Comparison of ENCODE assay signal across 2 cellular contexts in the genomic region with DNA sequence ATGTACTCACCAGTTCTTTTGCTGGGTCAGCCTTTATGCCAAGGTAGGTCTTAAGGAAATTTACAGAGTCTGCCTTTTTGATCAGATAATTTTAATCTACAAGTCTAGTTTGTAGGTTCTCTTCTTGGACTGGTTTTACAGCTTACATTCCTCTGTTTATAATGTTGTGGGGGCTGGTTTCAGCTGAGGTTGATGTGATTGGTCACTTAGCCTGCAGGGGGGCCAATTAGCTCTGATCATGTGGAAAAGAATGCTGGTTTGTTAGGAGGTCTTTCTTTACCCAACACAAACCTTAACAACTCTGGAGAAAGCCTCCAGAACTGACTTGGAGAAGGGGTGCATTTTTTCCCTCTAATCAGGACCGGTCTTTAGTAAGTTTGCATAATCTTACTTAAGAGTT.
TF ChIP-seq lines count a peak whose summit lies in the region.

TSS of gene KCNJ13 (minus strand) at position 131 of the 400 bp plus-strand sequence. CDS start 5,203 bp downstream, outside the sequence.

TF ChIP-seq in HEK293T, 16 proteins besides CTCF, POLR2A, EP300 and RAD21 (continued from another document):
- TF ChIP-seq, protein P1, sequence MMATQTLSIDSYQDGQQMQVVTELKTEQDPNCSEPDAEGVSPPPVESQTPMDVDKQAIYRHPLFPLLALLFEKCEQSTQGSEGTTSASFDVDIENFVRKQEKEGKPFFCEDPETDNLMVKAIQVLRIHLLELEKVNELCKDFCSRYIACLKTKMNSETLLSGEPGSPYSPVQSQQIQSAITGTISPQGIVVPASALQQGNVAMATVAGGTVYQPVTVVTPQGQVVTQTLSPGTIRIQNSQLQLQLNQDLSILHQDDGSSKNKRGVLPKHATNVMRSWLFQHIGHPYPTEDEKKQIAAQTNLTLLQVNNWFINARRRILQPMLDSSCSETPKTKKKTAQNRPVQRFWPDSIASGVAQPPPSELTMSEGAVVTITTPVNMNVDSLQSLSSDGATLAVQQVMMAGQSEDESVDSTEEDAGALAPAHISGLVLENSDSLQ (IDR thresholded peaks at IDR 0.05) = no peak
- TF ChIP-seq HDGF (IDR thresholded peaks at IDR 0.05; ENCODE audit: borderline replicate concordance) = no peak
- TF ChIP-seq FOXA1 (IDR thresholded peaks at IDR 0.05) = no peak
- TF ChIP-seq LEF1 (IDR thresholded peaks at IDR 0.05; ENCODE audit: borderline replicate concordance) = no peak
- TF ChIP-seq ELF4 (IDR thresholded peaks at IDR 0.05) = no peak

TF ChIP-seq in WTC11, 78 proteins besides CTCF, POLR2A, EP300 and RAD21 (continued from another document):
- TF ChIP-seq MLX (CRISPR knock-in tag; IDR thresholded peaks at IDR 0.05) (no peak), ZNF121 (CRISPR knock-in tag; IDR thresholded peaks at IDR 0.05) (no peak), ERG (CRISPR knock-in tag; IDR thresholded peaks at IDR 0.05) (no peak), PRRX2 (CRISPR knock-in tag; IDR thresholded peaks at IDR 0.05) (no peak), HMGA2 (CRISPR knock-in tag; IDR thresholded peaks at IDR 0.05) (no peak), CREB1 (CRISPR knock-in tag; IDR thresholded peaks at IDR 0.05) (no peak), RELA (CRISPR knock-in tag; IDR thresholded peaks at IDR 0.05; ENCODE audit: borderline replicate concordance) (no peak), TEAD1 (CRISPR knock-in tag; IDR thresholded peaks at IDR 0.05) (no peak)
- TF ChIP-seq, protein P2, sequence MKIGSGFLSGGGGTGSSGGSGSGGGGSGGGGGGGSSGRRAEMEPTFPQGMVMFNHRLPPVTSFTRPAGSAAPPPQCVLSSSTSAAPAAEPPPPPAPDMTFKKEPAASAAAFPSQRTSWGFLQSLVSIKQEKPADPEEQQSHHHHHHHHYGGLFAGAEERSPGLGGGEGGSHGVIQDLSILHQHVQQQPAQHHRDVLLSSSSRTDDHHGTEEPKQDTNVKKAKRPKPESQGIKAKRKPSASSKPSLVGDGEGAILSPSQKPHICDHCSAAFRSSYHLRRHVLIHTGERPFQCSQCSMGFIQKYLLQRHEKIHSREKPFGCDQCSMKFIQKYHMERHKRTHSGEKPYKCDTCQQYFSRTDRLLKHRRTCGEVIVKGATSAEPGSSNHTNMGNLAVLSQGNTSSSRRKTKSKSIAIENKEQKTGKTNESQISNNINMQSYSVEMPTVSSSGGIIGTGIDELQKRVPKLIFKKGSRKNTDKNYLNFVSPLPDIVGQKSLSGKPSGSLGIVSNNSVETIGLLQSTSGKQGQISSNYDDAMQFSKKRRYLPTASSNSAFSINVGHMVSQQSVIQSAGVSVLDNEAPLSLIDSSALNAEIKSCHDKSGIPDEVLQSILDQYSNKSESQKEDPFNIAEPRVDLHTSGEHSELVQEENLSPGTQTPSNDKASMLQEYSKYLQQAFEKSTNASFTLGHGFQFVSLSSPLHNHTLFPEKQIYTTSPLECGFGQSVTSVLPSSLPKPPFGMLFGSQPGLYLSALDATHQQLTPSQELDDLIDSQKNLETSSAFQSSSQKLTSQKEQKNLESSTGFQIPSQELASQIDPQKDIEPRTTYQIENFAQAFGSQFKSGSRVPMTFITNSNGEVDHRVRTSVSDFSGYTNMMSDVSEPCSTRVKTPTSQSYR (CRISPR knock-in tag; IDR thresholded peaks at IDR 0.05) = no peak
- TF ChIP-seq, protein P3, sequence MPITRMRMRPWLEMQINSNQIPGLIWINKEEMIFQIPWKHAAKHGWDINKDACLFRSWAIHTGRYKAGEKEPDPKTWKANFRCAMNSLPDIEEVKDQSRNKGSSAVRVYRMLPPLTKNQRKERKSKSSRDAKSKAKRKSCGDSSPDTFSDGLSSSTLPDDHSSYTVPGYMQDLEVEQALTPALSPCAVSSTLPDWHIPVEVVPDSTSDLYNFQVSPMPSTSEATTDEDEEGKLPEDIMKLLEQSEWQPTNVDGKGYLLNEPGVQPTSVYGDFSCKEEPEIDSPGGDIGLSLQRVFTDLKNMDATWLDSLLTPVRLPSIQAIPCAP (CRISPR knock-in tag; IDR thresholded peaks at IDR 0.05) = no peak
- TF ChIP-seq, protein P4, sequence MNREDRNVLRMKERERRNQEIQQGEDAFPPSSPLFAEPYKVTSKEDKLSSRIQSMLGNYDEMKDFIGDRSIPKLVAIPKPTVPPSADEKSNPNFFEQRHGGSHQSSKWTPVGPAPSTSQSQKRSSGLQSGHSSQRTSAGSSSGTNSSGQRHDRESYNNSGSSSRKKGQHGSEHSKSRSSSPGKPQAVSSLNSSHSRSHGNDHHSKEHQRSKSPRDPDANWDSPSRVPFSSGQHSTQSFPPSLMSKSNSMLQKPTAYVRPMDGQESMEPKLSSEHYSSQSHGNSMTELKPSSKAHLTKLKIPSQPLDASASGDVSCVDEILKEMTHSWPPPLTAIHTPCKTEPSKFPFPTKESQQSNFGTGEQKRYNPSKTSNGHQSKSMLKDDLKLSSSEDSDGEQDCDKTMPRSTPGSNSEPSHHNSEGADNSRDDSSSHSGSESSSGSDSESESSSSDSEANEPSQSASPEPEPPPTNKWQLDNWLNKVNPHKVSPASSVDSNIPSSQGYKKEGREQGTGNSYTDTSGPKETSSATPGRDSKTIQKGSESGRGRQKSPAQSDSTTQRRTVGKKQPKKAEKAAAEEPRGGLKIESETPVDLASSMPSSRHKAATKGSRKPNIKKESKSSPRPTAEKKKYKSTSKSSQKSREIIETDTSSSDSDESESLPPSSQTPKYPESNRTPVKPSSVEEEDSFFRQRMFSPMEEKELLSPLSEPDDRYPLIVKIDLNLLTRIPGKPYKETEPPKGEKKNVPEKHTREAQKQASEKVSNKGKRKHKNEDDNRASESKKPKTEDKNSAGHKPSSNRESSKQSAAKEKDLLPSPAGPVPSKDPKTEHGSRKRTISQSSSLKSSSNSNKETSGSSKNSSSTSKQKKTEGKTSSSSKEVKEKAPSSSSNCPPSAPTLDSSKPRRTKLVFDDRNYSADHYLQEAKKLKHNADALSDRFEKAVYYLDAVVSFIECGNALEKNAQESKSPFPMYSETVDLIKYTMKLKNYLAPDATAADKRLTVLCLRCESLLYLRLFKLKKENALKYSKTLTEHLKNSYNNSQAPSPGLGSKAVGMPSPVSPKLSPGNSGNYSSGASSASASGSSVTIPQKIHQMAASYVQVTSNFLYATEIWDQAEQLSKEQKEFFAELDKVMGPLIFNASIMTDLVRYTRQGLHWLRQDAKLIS (CRISPR knock-in tag; IDR thresholded peaks at IDR 0.05; ENCODE audit: borderline replicate concordance) = no peak
- TF ChIP-seq, protein P5, sequence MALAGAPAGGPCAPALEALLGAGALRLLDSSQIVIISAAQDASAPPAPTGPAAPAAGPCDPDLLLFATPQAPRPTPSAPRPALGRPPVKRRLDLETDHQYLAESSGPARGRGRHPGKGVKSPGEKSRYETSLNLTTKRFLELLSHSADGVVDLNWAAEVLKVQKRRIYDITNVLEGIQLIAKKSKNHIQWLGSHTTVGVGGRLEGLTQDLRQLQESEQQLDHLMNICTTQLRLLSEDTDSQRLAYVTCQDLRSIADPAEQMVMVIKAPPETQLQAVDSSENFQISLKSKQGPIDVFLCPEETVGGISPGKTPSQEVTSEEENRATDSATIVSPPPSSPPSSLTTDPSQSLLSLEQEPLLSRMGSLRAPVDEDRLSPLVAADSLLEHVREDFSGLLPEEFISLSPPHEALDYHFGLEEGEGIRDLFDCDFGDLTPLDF (CRISPR knock-in tag; IDR thresholded peaks at IDR 0.05) = no peak
- TF ChIP-seq, protein P6, sequence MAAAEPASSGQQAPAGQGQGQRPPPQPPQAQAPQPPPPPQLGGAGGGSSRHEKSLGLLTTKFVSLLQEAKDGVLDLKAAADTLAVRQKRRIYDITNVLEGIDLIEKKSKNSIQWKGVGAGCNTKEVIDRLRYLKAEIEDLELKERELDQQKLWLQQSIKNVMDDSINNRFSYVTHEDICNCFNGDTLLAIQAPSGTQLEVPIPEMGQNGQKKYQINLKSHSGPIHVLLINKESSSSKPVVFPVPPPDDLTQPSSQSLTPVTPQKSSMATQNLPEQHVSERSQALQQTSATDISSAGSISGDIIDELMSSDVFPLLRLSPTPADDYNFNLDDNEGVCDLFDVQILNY (CRISPR knock-in tag; IDR thresholded peaks at IDR 0.05) = no peak
TF ChIP-seq in WTC11: peak in this region for 0.
